31 cellular contexts compared by ENCODE assay signal in the genomic region with DNA sequence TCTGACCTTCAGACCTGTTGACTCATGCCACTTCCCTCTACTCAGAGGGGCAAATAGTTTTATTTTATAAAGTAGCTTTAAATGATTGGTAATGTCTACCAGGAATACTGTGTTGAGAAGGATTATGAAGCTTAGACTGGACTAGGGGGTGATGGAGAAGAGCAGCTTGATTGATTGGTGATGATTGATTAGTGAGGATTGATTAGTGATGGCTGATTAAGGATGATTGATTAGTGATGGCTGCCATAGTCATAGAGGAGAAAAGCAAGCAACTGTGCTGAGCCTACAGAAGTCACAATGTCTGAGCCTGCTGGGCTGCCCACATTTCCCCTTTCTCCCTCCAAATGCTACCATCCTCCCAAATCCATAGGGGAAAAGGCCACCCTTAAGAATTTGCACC.
"Had no signal": no experiment of that assay in that cellular context is flagged by ENCODE, and none has a peak within 500 bp of the region (broad histone marks: within the 10 kb centered on the region; RNA-seq: fewer than 3 reads in every experiment).

No MANE protein-coding gene starts in this region.

- H3K4me1 Mint-ChIP-seq: activated B cell treated with CpG ODN at 0.5 μM for 24 hours; activated CD8-positive, alpha-beta memory T cell treated with anti-CD3 and anti-CD28 coated beads, Interleukin-2, amount 10 ng/mL, durations not matched to agents 7 days and 5 days; activated naive CD4-positive, alpha-beta T cell treated with anti-CD3 and anti-CD28 coated beads, Interleukin-2, amount 10 ng/mL, durations not matched to agents 7 days and 5 days; activated naive CD8-positive, alpha-beta T cell treated with anti-CD3 and anti-CD28 coated beads, Interleukin-2, amount 10 ng/mL, durations not matched to agents 7 days and 5 days; T-helper 17 cell had no signal

- H3K9me3 ChIP-seq: ascending aorta, breast epithelium, colonic mucosa, esophagus squamous epithelium, gastroesophageal sphincter, heart right ventricle had no signal

- H3K27ac Mint-ChIP-seq: activated B cell treated with CpG ODN at 0.5 μM for 24 hours; activated CD4-positive, alpha-beta memory T cell treated with anti-CD3 and anti-CD28 coated beads for 36 hours; activated CD8-positive, alpha-beta memory T cell treated with anti-CD3 and anti-CD28 coated beads, Interleukin-2, amount 10 ng/mL, durations not matched to agents 7 days and 5 days; activated CD8-positive, alpha-beta T cell treated with anti-CD3 and anti-CD28 coated beads, Interleukin-2, amount 10 ng/mL, durations not matched to agents 7 days and 5 days; activated naive CD4-positive, alpha-beta T cell treated with anti-CD3 and anti-CD28 coated beads, Interleukin-2, amount 10 ng/mL, durations not matched to agents 7 days and 5 days; activated naive CD4-positive, alpha-beta T cell treated with anti-CD3 and anti-CD28 coated beads, Interleukin-2, amount 50 U/mL, for 72 hours; activated naive CD8-positive, alpha-beta T cell treated with anti-CD3 and anti-CD28 coated beads, Interleukin-2, amount 10 ng/mL, durations not matched to agents 7 days and 5 days; T-helper 17 cell; T-helper 2 cell treated with Interferon-gamma antibody and Interleukin-4, amounts not matched to agents 5 μg/mL and 100 μg/mL, for 36 hours had no signal

- H3K27me3 ChIP-seq: ascending aorta, breast epithelium, cardiac muscle cell, colonic mucosa, esophagus squamous epithelium, gastroesophageal sphincter had no signal

- DNase-seq: activated B cell treated with CpG ODN at 0.5 μM for 24 hours; activated CD4-positive, alpha-beta memory T cell treated with anti-CD3 and anti-CD28 coated beads for 36 hours; activated CD4-positive, alpha-beta T cell treated with anti-CD3 and anti-CD28 coated beads for 48 hours; activated CD4-positive, alpha-beta T cell treated with anti-CD3 and anti-CD28 coated beads, Interleukin-2, amount 50 U/mL, for 1 hour; activated CD8-positive, alpha-beta memory T cell treated with anti-CD3 and anti-CD28 coated beads, Interleukin-2, amount 10 ng/mL, durations not matched to agents 7 days and 5 days; activated CD8-positive, alpha-beta memory T cell treated with anti-CD3 and anti-CD28 coated beads, Interleukin-2, amount 50 U/mL, for 4 hours; activated CD8-positive, alpha-beta T cell treated with anti-CD3 and anti-CD28 coated beads, Interleukin-2, amount 10 ng/mL, durations not matched to agents 7 days and 5 days; activated gamma-delta T cell; activated naive CD4-positive, alpha-beta T cell; activated naive CD4-positive, alpha-beta T cell treated with anti-CD3 and anti-CD28 coated beads, Interleukin-2, amount 10 ng/mL, durations not matched to agents 7 days and 5 days; activated naive CD8-positive, alpha-beta T cell treated with anti-CD3 and anti-CD28 coated beads, Interleukin-2, amount 10 ng/mL, durations not matched to agents 7 days and 5 days; activated T-cell treated with anti-CD3 and anti-CD28 coated beads, Interleukin-2, amount 50 U/mL, for 1 hour; activated T-cell treated with anti-CD3 and anti-CD28 coated beads, Interleukin-2, amount 50 U/mL, for 48 hours; central memory CD4-positive, alpha-beta T cell; cerebellar nuclear complex; colonic mucosa; effector CD8-positive, alpha-beta T cell; esophagus squamous epithelium; foreskin melanocyte; heart right ventricle; T-helper 17 cell; T1000; WERI-Rb-1 had no signal

- H3K27me3 Mint-ChIP-seq: activated B cell treated with CpG ODN at 0.5 μM for 24 hours; activated CD4-positive, alpha-beta memory T cell treated with anti-CD3 and anti-CD28 coated beads for 36 hours; activated CD8-positive, alpha-beta memory T cell treated with anti-CD3 and anti-CD28 coated beads, Interleukin-2, amount 10 ng/mL, durations not matched to agents 7 days and 5 days; activated naive CD4-positive, alpha-beta T cell treated with anti-CD3 and anti-CD28 coated beads, Interleukin-2, amount 10 ng/mL, durations not matched to agents 7 days and 5 days; activated naive CD8-positive, alpha-beta T cell treated with anti-CD3 and anti-CD28 coated beads, Interleukin-2, amount 10 ng/mL, durations not matched to agents 7 days and 5 days; T-helper 17 cell had no signal

- H3K4me1 ChIP-seq: ascending aorta, breast epithelium, colonic mucosa, esophagus squamous epithelium, gastroesophageal sphincter, heart right ventricle had no signal

- H3K36me3 ChIP-seq: ascending aorta, breast epithelium, cardiac muscle cell, colonic mucosa, esophagus squamous epithelium, gastroesophageal sphincter, heart right ventricle, WERI-Rb-1 had no signal

- H3K4me3 ChIP-seq: ascending aorta, breast epithelium, cardiac muscle cell, colonic mucosa, esophagus squamous epithelium, gastroesophageal sphincter, heart right ventricle had no signal

- H3K36me3 Mint-ChIP-seq: activated CD4-positive, alpha-beta memory T cell treated with anti-CD3 and anti-CD28 coated beads for 36 hours; activated CD8-positive, alpha-beta memory T cell treated with anti-CD3 and anti-CD28 coated beads, Interleukin-2, amount 10 ng/mL, durations not matched to agents 7 days and 5 days; activated naive CD4-positive, alpha-beta T cell treated with anti-CD3 and anti-CD28 coated beads, Interleukin-2, amount 10 ng/mL, durations not matched to agents 7 days and 5 days; activated naive CD4-positive, alpha-beta T cell treated with anti-CD3 and anti-CD28 coated beads, Interleukin-2, amount 50 U/mL, for 72 hours; activated naive CD8-positive, alpha-beta T cell treated with anti-CD3 and anti-CD28 coated beads, Interleukin-2, amount 10 ng/mL, durations not matched to agents 7 days and 5 days; brain had no signal

- H3K27ac ChIP-seq: ascending aorta, breast epithelium, cardiac muscle cell, colonic mucosa, epithelial cell of prostate, esophagus squamous epithelium, gastroesophageal sphincter, heart right ventricle, WERI-Rb-1 had no signal

- H3K9me3 Mint-ChIP-seq: activated naive CD4-positive, alpha-beta T cell treated with anti-CD3 and anti-CD28 coated beads, Interleukin-2, amount 10 ng/mL, durations not matched to agents 7 days and 5 days; activated naive CD8-positive, alpha-beta T cell treated with anti-CD3 and anti-CD28 coated beads, Interleukin-2, amount 10 ng/mL, durations not matched to agents 7 days and 5 days; brain had no signal

- H3K4me3 Mint-ChIP-seq: activated B cell treated with CpG ODN at 0.5 μM for 24 hours; activated CD4-positive, alpha-beta memory T cell treated with anti-CD3 and anti-CD28 coated beads for 36 hours; activated CD8-positive, alpha-beta memory T cell treated with anti-CD3 and anti-CD28 coated beads, Interleukin-2, amount 10 ng/mL, durations not matched to agents 7 days and 5 days; activated CD8-positive, alpha-beta T cell treated with anti-CD3 and anti-CD28 coated beads, Interleukin-2, amount 10 ng/mL, durations not matched to agents 7 days and 5 days; activated naive CD4-positive, alpha-beta T cell treated with anti-CD3 and anti-CD28 coated beads, Interleukin-2, amount 10 ng/mL, durations not matched to agents 7 days and 5 days; activated naive CD8-positive, alpha-beta T cell treated with anti-CD3 and anti-CD28 coated beads, Interleukin-2, amount 10 ng/mL, durations not matched to agents 7 days and 5 days; brain; T-helper 17 cell; T-helper 2 cell treated with Interferon-gamma antibody and Interleukin-4, amounts not matched to agents 5 μg/mL and 100 μg/mL, for 36 hours had no signal
